In genomic region chr2:10658914-10659257, GRCh38 we compare ENCODE assay signal across 26 cellular contexts. TPM values are rescaled to one million over a fixed set of nuclear protein-coding genes. Genes with fewer than 3 reads are reported as not detected.
DNase-seq lines count a peak whose midpoint lies in the region; ATAC-seq, FAIRE-seq and TF ChIP-seq lines count a peak whose summit lies in the region.
"Had no signal": no experiment of that assay in that cellular context is flagged by ENCODE, and none has a peak within 500 bp of the region (broad histone marks: within the 10 kb centered on the region; RNA-seq: fewer than 3 reads in every experiment).

No MANE protein-coding gene starts in this region.

- FAIRE-seq in urothelium cell line (lab: Jason Lieb, UNC) = peak; percentile 62
- FAIRE-seq: TTC549 had no signal

- H3K9me3 ChIP-seq in RWPE2 (ENCODE audit: severe bottlenecking) (no peaks in the 10 kb centered on the region), right lobe of liver (no peaks in the 10 kb centered on the region)

- intact Hi-C loops in right lobe of liver (cut with DNase I) = no loop called here

- TF ChIP-seq POLR2A in right lobe of liver (IDR thresholded peaks at IDR 0.05) = no peak

- H3K4me3 ChIP-seq in RWPE2 (ENCODE audit: severe bottlenecking) = no peak overlapping the region
- no peak overlapping the region for H3K4me3 ChIP-seq in right lobe of liver
- H3K4me3 ChIP-seq in brain microvascular endothelial cell (ENCODE audit: low read depth, low read length) = no peak overlapping the region
- H3K4me3 ChIP-seq: skin epidermis had no signal

- TF ChIP-seq CTCF in RWPE2 (IDR thresholded peaks at IDR 0.05; ENCODE audit: poor library complexity, severe bottlenecking) (no peak), foreskin keratinocyte (conservative IDR thresholded peaks at IDR 0.05) (no peak), right lobe of liver (IDR thresholded peaks at IDR 0.05) (no peak), brain microvascular endothelial cell (IDR thresholded peaks at IDR 0.05; ENCODE audit: low read depth, low read length, missing control alignments) (no peak)

- H3K27me3 ChIP-seq in RWPE2 (ENCODE audit: insufficient read depth, poor library complexity, severe bottlenecking) (no peaks in the 10 kb centered on the region), foreskin keratinocyte (no peaks in the 10 kb centered on the region), right lobe of liver (no peaks in the 10 kb centered on the region), brain microvascular endothelial cell (replicated peaks) (no peaks in the 10 kb centered on the region)

- in situ Hi-C loops in brain microvascular endothelial cell (cut with HindIII; ENCODE audit: low pct_ligation_motif_present, low sequenced_read_pairs) = no loop called here

- peak; percentile 21 for ATAC-seq in RWPE2 (ENCODE audit: low read depth)
- peak; percentile 8 for ATAC-seq in foreskin keratinocyte
- no peak for ATAC-seq in right lobe of liver
- ATAC-seq: activated CD8-positive, alpha-beta T cell treated with anti-CD3 and anti-CD28 coated beads, Interleukin-2, amount 10 ng/mL, durations not matched to agents 7 days and 5 days; naive thymus-derived CD4-positive, alpha-beta T cell had no signal

- H3K4me1 ChIP-seq in RWPE2 (ENCODE audit: insufficient read depth, poor library complexity, severe bottlenecking) (peaks cover 28% of the 10 kb centered on the region), foreskin keratinocyte (peaks cover 19% of the 10 kb centered on the region), right lobe of liver (no peaks in the 10 kb centered on the region)

- peak overlapping the region; percentile 55 for H3K27ac ChIP-seq in RWPE2 (ENCODE audit: poor library complexity, severe bottlenecking)
- H3K27ac ChIP-seq in foreskin keratinocyte = no peak overlapping the region
- H3K27ac ChIP-seq in right lobe of liver = no peak overlapping the region
- no peak overlapping the region for H3K27ac ChIP-seq in brain microvascular endothelial cell
- H3K27ac ChIP-seq: skin epidermis had no signal

- H3K36me3 ChIP-seq in RWPE2 (ENCODE audit: low read depth) (peaks cover 60% of the 10 kb centered on the region), right lobe of liver (peaks cover 0 to 55% (median 17%) of the 10 kb centered on the region in 4 donors), brain microvascular endothelial cell (replicated peaks) (peaks cover 18% of the 10 kb centered on the region)

- DNase-seq in HS-27A (ENCODE audit: low read depth) = peak; percentile 69
- DNase-seq in RWPE2 (ENCODE audit: low spot score) = no peak
- peak; percentile 62 to 82 for DNase-seq in foreskin keratinocyte
- peak; percentile 77 for DNase-seq in urothelium cell line (ENCODE audit: low spot score)
- DNase-seq in right lobe of liver = no peak
- DNase-seq in brain microvascular endothelial cell = no peak
- DNase-seq in amniotic stem cell (lab: John Stamatoyannopoulos, UW) = no peak
- DNase-seq: activated CD4-positive, alpha-beta T cell treated with anti-CD3 and anti-CD28 coated beads for 1 hour; activated CD8-positive, alpha-beta T cell treated with anti-CD3 and anti-CD28 coated beads, Interleukin-2, amount 10 ng/mL, durations not matched to agents 7 days and 5 days; activated effector memory CD4-positive, alpha-beta T cell treated with Interleukin-2 at 50 U/mL for 16 hours; activated naive CD8-positive, alpha-beta T cell treated with anti-CD3 and anti-CD28 coated beads, Interleukin-2, amount 10 ng/mL, durations not matched to agents 7 days and 5 days; activated T-cell treated with anti-CD3 and anti-CD28 coated beads for 4 hours; AML-193; CD8-positive, alpha-beta memory T cell; effector CD8-positive, alpha-beta T cell; GDM1; mesendoderm; naive thymus-derived CD4-positive, alpha-beta T cell; NCI-H1694 treated with DMSO at 0.1 percent for 48 hours; NCI-H2171 treated with DMSO at 0.1 percent for 48 hours; NCI-H526 treated with DMSO at 0.1 percent for 48 hours; nucleus accumbens; stimulated activated CD4-positive, alpha-beta T cell treated with anti-CD3 and anti-CD28 coated beads, Interleukin-1b, Interleukin-23, amount 100 ng/mL, for 48 hours; trophoblast cell had no signal

RNA-seq across cellular contexts. Expression of gene NOL10, which starts 30.9 kb away (rescaled TPM):
- total RNA-seq in foreskin keratinocyte (32.8 and 37.3 TPM in 2 replicates), right lobe of liver (10 to 100 TPM in 5 of 6 experiments, 1 to 10 TPM in 1; 7.9 to 16.7 (median 11.5) TPM)
- polyA plus RNA-seq in foreskin keratinocyte = 16.9 and 22.7 TPM in 2 replicates

Comparison
In these comparisons a context has a peak if more than half of its experiments do, and no peak if none do; other contexts are left out.
1. DNase-seq: peak in HS-27A (single experiment), foreskin keratinocyte (2 of 2) and urothelium cell line (single experiment); none in RWPE2 (single experiment), right lobe of liver (0 of 3), brain microvascular endothelial cell (single experiment) and amniotic stem cell (single experiment).
2. ATAC-seq: peak in RWPE2 (single experiment) and foreskin keratinocyte (single experiment); none in right lobe of liver (0 of 4).